ENCODE assay signal across 9 cellular contexts in genomic region chr18:42418121-42418520, GRCh38.
"Had no signal": no experiment of that assay in that cellular context is flagged by ENCODE, and none has a peak within 500 bp of the region (broad histone marks: within the 10 kb centered on the region; RNA-seq: fewer than 3 reads in every experiment).

No MANE protein-coding gene starts in this region.

- H3K27me3 Mint-ChIP-seq: IgD-negative memory B cell had no signal

- H3K4me3 Mint-ChIP-seq: GM23338, H9, HFFc6, IgD-negative memory B cell had no signal

- H3K36me3 Mint-ChIP-seq: IgD-negative memory B cell had no signal

- H3K4me3 ChIP-seq: GM23338 had no signal

- ATAC-seq: GM23338, HCT116, HepG2 had no signal

- H3K4me1 Mint-ChIP-seq: GM23338, IgD-negative memory B cell had no signal

- H3K9me3 Mint-ChIP-seq: GM23338 had no signal

- DNase-seq: H9, HFFc6, KBM-7 had no signal

- FAIRE-seq: H1, H54, HepG2 had no signal

- H3K27ac Mint-ChIP-seq: GM23338, HFFc6, IgD-negative memory B cell had no signal
